Comparison of ENCODE assay signal across 1 cellular context in the genomic region with DNA sequence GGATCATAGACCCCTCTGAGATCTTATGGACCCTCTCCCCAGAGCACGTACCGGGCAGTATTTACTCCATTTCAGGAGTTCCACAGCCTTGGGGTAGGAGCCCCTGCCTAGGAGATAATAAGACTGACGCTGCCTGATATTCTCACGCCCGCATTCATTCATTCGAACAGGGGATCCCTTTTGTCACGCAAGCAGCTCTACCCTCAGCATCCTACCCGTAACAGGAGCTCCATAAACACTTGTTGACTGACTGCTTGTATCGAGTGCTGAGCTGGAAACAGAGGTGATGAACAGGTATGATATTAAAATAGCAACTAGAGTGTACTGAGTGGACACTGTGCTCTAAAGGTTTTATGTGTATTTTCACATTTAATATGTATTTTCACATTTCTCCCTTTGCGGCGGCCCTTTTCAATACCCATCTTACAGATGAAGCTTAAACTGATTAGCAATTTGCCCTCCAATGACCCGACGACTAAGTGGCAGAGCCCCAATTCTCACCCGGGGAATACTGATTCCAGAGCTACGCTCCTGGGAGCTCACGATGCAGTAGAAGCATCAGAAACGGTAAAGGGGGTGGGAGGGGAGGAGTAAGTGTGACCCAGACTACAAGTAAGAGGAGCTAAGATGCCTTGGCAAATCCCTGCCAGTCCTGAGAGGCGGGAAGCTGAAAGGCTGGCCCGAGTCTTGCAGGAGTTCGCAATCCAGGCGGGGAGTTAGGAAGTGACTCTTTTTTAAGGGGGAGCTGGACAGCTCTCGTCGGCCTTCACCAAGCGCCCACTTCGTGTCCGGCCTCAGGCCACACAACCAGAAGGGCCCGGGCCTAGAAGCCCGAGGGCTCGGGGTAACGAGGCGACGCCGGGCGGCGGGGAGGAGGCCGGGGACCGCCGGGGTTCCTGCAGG.
TF ChIP-seq lines count a peak whose summit lies in the region.

No MANE protein-coding gene starts in this region.

TF ChIP-seq in GM23338, 12 proteins besides CTCF, POLR2A, EP300 and RAD21 (continued from another document):
- peak; percentile 27 for TF ChIP-seq REST (IDR thresholded peaks at IDR 0.05; ENCODE audit: unreplicated experiment)
